In genomic region chr1:32182060-32182459, GRCh38 we compare ENCODE assay signal across 11 cellular contexts. TPM values are rescaled to one million over a fixed set of nuclear protein-coding genes. Genes with fewer than 3 reads are reported as not detected.
A peak's percentile ranks its signal among the peaks of the same experiment; 100 is the strongest.
DNase-seq lines count a peak whose midpoint lies in the region; ATAC-seq and TF ChIP-seq lines count a peak whose summit lies in the region.
"Had no signal": no experiment of that assay in that cellular context is flagged by ENCODE, and none has a peak within 500 bp of the region (broad histone marks: within the 10 kb centered on the region; RNA-seq: fewer than 3 reads in every experiment).

No MANE protein-coding gene starts in this region.

- no peak for TF ChIP-seq CTCF in left ventricle myocardium inferior (IDR thresholded peaks at IDR 0.05; ENCODE audit: borderline replicate concordance)
- TF ChIP-seq CTCF in right atrium auricular region (IDR thresholded peaks at IDR 0.05) = no peak
- no peak for TF ChIP-seq CTCF in WTC11 (IDR thresholded peaks at IDR 0.05)
- TF ChIP-seq CTCF in fibroblast of mammary gland (conservative IDR thresholded peaks at IDR 0.05; ENCODE audit: control insufficient read depth, insufficient read depth, low read depth, low read length) = no peak

- intact Hi-C loops in left ventricle myocardium inferior (cut with micrococcal nuclease) = no loop called here

- no peak overlapping the region for H3K27ac ChIP-seq in left ventricle myocardium inferior (replicated peaks)
- H3K27ac ChIP-seq in right atrium auricular region = no peak overlapping the region
- peak overlapping the region; percentile 99 for H3K27ac ChIP-seq in subcutaneous abdominal adipose tissue (ENCODE audit: low read depth, low read length)

- H3K9me3 Mint-ChIP-seq in WTC11 = no peaks in the 10 kb centered on the region

- peaks cover 34% of the 10 kb centered on the region for H3K4me1 Mint-ChIP-seq in WTC11

- H3K9me3 ChIP-seq in left ventricle myocardium inferior (replicated peaks) = no peaks in the 10 kb centered on the region
- H3K9me3 ChIP-seq in right atrium auricular region = no peaks in the 10 kb centered on the region
- no peaks in the 10 kb centered on the region for H3K9me3 ChIP-seq in subcutaneous abdominal adipose tissue (ENCODE audit: control insufficient read depth in 5 of 5, low read length in 5 of 5)

- H3K4me1 ChIP-seq in left ventricle myocardium inferior (peaks cover 78% of the 10 kb centered on the region), right atrium auricular region (peaks cover 0 to 49% of the 10 kb centered on the region in 2 donors), subcutaneous abdominal adipose tissue (ENCODE audit: control insufficient read depth in 5 of 5, insufficient read depth in 5 of 5, low read length in 5 of 5) (peaks cover 9 to 58% (median 46%) of the 10 kb centered on the region in 5 donors)

- POLR2A ChIA-PET in WTC11 (lab: Charles Lee) = no interaction called here

- H3K36me3 ChIP-seq in left ventricle myocardium inferior = peaks cover 57% of the 10 kb centered on the region
- H3K36me3 ChIP-seq in right atrium auricular region = peaks cover 42% of the 10 kb centered on the region
- peaks cover 10 to 43% (median 29%) of the 10 kb centered on the region in 5 donors for H3K36me3 ChIP-seq in subcutaneous abdominal adipose tissue (ENCODE audit: control insufficient read depth in 5 of 5, insufficient read depth in 5 of 5, low read length in 5 of 5)

- no peaks in the 10 kb centered on the region; the same call in 1 of the 2 replicates for H3K27me3 Mint-ChIP-seq in WTC11 (ENCODE audit: low read depth)

- CTCF ChIA-PET in WTC11 (lab: Charles Lee) = interaction anchor here (3.6 kb wide), 1 partner anchor 33 kb away, joined by 18 read pairs; no protein-coding TSS in a partner anchor

- H3K4me3 ChIP-seq in left ventricle myocardium inferior = peak overlapping the region; percentile 73
- H3K4me3 ChIP-seq in right atrium auricular region = no peak overlapping the region
- peak overlapping the region; percentile 64 for H3K4me3 ChIP-seq in fibroblast of mammary gland (ENCODE audit: control insufficient read depth, low read depth, low read length)
- peak overlapping the region in 1 of 5 donors; percentile 74 for H3K4me3 ChIP-seq in subcutaneous abdominal adipose tissue (ENCODE audit: low read depth in 1 of 5, low read length in 5 of 5)

- H3K9ac ChIP-seq in subcutaneous abdominal adipose tissue (ENCODE audit: low read length in 5 of 5) = peak overlapping the region in 3 of 5 donors; percentile 41 to 97 (median 96)

- peaks cover 47% of the 10 kb centered on the region for H3K36me3 Mint-ChIP-seq in WTC11

- H3K4me3 Mint-ChIP-seq in WTC11 = no peak overlapping the region

- ATAC-seq in WTC11 = no peak
- ATAC-seq in GM18907 (IDR thresholded peaks at IDR 0.05; ENCODE audit: unreplicated experiment) = no peak

- H3K27me3 ChIP-seq in left ventricle myocardium inferior (ENCODE audit: low read depth) (no peaks in the 10 kb centered on the region), right atrium auricular region (no peaks in the 10 kb centered on the region), subcutaneous abdominal adipose tissue (ENCODE audit: control insufficient read depth in 5 of 5, insufficient read depth in 4 of 5, low read length in 5 of 5) (no peaks in the 10 kb centered on the region)

- peak overlapping the region; percentile 23; the same call in 1 of the 2 replicates for H3K27ac Mint-ChIP-seq in WTC11

- DNase-seq in left ventricle myocardium inferior (no peak), right atrium auricular region (ENCODE audit: low spot score) (no peak), WTC11 (ENCODE audit: low spot score) (no peak), fibroblast of mammary gland (ENCODE audit: low read depth) (peak; percentile 56), COLO668 (lab: John Stamatoyannopoulos, UW; ENCODE audit: unreplicated experiment) (no peak)
- DNase-seq in stimulated activated CD4-positive, alpha-beta T cell treated with anti-CD3 and anti-CD28 coated beads, Interleukin-2, amount 100 ng/mL, for 24 hours = no peak
- DNase-seq: Calu3, NCI-H510A had no signal

TF ChIP-seq in WTC11, 78 proteins besides CTCF, POLR2A, EP300 and RAD21:
- TF ChIP-seq ETV6 (CRISPR knock-in tag; IDR thresholded peaks at IDR 0.05) = no peak
- TF ChIP-seq SMAD3 (CRISPR knock-in tag; IDR thresholded peaks at IDR 0.05; ENCODE audit: borderline replicate concordance) = no peak
- TF ChIP-seq OVOL2 (CRISPR knock-in tag; IDR thresholded peaks at IDR 0.05; ENCODE audit: borderline replicate concordance) = no peak
- TF ChIP-seq JAZF1 (CRISPR knock-in tag; IDR thresholded peaks at IDR 0.05) = no peak
- TF ChIP-seq ZNF138 (CRISPR knock-in tag; conservative IDR thresholded peaks at IDR 0.05) = no peak
- no peak for TF ChIP-seq SMAD4 (CRISPR knock-in tag; IDR thresholded peaks at IDR 0.05)
- TF ChIP-seq FOXP4 (CRISPR knock-in tag; IDR thresholded peaks at IDR 0.05) = no peak
- no peak for TF ChIP-seq SP1 (CRISPR knock-in tag; conservative IDR thresholded peaks at IDR 0.05)
- TF ChIP-seq STAT6 (CRISPR knock-in tag; conservative IDR thresholded peaks at IDR 0.05; ENCODE audit: low read depth) = no peak
- TF ChIP-seq MYBL2 (CRISPR knock-in tag; IDR thresholded peaks at IDR 0.05) = no peak
- no peak for TF ChIP-seq ESRRA (CRISPR knock-in tag; IDR thresholded peaks at IDR 0.05; ENCODE audit: borderline replicate concordance)
- TF ChIP-seq NFYB (CRISPR knock-in tag; conservative IDR thresholded peaks at IDR 0.05; ENCODE audit: low read depth) = no peak
- TF ChIP-seq ATF3 (CRISPR knock-in tag; conservative IDR thresholded peaks at IDR 0.05) = no peak

RNA-seq across cellular contexts. Expression of gene TXLNA, which starts 2.6 kb away (rescaled TPM):
- 17.2 TPM for total RNA-seq in left ventricle myocardium inferior
- total RNA-seq in right atrium auricular region = 10 to 100 TPM; 16.1 to 29.4 TPM
- total RNA-seq in WTC11 (2021) = 46.3 to 49.8 TPM (median 47.2 TPM) in 3 replicates

RNA-seq across cellular contexts. Expression of gene CCDC28B, which starts 18.3 kb away (rescaled TPM):
- 16.7 TPM for total RNA-seq in left ventricle myocardium inferior
- 10 to 100 TPM in 1 of 2 donors, 1 to 10 TPM in 1; 9.5 to 11.2 TPM for total RNA-seq in right atrium auricular region
- 29.0 to 34.4 TPM (median 29.9 TPM) in 3 replicates for total RNA-seq in WTC11 (2021)

RNA-seq across cellular contexts. Expression of gene IQCC, which starts 23.4 kb away (rescaled TPM):
- total RNA-seq in left ventricle myocardium inferior (0.71 TPM), right atrium auricular region (1 to 10 TPM in 1 of 2 donors, under 1 TPM in 1; 0.48 to 1.3 TPM), WTC11 (2021) (4.6 to 5.2 TPM (median 4.8 TPM) in 3 replicates)

RNA-seq across cellular contexts. Expression of gene DCDC2B, which starts 26.8 kb away (rescaled TPM):
- total RNA-seq in left ventricle myocardium inferior (not detected), right atrium auricular region (not detected), WTC11 (2021) (not detected in 3 replicates)
- total RNA-seq: Calu3, pulmonary artery endothelial cell had no signal

RNA-seq across cellular contexts. Expression of gene TMEM234, which starts 40.1 kb away (rescaled TPM):
- total RNA-seq in left ventricle myocardium inferior = 10.9 TPM
- total RNA-seq in right atrium auricular region = 1 to 10 TPM; 8.1 to 8.9 TPM
- 10.3 to 11.9 TPM (median 11.4 TPM) in 3 replicates for total RNA-seq in WTC11 (2021)

Comparison
In these comparisons a context has a peak if more than half of its experiments do, and no peak if none do; other contexts are left out.
1. H3K4me3 ChIP-seq: peak in left ventricle myocardium inferior (single experiment) and fibroblast of mammary gland (single experiment); none in right atrium auricular region (0 of 2).